1 cellular context compared by ENCODE assay signal in the genomic region with DNA sequence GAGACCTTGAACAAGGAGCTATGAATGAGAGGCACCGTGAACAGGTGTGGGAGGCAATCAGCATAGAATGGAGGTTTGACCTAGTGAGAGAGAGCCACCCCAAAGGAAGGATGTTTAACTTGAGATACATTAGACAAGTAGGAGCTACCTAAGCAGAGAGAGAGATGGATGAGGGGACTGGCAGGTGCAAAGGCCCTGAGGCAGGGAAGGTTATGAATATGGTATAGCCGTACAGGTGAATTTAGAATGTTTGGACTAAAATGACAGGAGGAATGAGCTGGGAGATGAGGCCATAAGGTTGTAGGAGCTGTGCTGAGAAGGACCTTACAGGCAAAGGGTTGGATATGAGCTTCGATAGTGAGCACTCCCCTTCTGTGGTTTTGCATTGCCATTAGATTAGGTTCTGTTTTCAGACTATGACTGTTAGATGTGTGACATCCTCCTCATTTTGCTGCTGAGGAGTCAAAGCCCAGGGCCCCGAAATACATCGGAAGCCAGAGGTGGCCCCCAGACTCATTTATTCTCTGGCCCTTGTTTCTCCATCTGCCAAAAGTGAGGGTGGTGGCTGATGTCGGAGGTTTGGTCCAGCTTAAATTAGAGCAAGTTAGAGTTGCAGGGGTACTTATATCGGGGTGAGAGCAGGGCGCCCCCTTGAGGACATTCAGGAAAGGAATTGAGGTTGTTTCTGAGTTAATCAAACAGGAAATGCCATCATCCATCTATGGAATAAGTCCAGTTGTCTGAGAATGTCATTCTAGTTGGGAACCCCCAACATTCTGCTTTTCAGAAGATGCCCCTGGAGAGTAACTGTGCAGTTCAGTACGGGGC.
TF ChIP-seq lines count a peak whose summit lies in the region.

No MANE protein-coding gene starts in this region.

TF ChIP-seq in Ishikawa, 13 proteins besides CTCF, POLR2A, EP300 and RAD21 (continued from another document):
- TF ChIP-seq, protein P1, sequence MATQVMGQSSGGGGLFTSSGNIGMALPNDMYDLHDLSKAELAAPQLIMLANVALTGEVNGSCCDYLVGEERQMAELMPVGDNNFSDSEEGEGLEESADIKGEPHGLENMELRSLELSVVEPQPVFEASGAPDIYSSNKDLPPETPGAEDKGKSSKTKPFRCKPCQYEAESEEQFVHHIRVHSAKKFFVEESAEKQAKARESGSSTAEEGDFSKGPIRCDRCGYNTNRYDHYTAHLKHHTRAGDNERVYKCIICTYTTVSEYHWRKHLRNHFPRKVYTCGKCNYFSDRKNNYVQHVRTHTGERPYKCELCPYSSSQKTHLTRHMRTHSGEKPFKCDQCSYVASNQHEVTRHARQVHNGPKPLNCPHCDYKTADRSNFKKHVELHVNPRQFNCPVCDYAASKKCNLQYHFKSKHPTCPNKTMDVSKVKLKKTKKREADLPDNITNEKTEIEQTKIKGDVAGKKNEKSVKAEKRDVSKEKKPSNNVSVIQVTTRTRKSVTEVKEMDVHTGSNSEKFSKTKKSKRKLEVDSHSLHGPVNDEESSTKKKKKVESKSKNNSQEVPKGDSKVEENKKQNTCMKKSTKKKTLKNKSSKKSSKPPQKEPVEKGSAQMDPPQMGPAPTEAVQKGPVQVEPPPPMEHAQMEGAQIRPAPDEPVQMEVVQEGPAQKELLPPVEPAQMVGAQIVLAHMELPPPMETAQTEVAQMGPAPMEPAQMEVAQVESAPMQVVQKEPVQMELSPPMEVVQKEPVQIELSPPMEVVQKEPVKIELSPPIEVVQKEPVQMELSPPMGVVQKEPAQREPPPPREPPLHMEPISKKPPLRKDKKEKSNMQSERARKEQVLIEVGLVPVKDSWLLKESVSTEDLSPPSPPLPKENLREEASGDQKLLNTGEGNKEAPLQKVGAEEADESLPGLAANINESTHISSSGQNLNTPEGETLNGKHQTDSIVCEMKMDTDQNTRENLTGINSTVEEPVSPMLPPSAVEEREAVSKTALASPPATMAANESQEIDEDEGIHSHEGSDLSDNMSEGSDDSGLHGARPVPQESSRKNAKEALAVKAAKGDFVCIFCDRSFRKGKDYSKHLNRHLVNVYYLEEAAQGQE (IDR thresholded peaks at IDR 0.05; ENCODE audit: low read depth) = no peak
